In the genomic region with DNA sequence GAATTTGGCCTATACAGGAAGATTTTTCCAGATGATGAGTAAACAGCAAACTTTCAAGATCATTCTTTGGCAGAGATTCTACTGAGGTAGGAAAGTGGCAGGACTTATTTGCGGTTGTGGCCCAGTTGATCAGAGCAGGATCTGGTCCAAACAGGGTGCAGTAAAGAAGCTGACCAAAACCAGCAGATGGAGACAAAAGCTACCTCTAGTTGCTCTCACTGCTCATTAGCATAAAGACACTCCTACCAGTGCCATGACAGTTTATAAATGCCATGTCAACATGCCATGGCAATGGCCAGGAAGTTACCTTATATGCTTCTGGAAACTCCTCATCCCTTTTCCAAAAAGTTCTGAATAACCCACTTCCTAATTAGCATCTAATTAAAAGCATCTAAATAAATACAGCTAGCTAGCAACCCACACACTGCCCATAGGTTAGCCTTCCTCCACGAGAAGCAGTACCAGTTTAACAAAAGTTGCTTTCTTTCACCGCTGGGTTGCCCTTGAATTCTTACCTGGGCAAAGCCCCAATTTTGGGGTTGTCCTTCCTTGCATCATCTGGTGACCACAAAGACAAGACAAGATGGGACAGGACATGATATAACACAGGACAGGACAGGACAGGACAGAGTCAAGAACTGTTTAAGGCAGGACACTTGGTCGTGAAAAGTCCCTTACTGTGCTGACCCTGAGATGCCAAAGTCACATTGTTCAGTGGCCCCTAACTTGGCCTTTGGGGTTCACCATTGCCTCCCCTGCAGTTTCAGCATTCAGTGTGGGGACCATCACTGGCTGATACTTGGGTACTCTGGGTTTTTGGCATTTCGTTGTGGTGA, we compare ENCODE assay signal across 13 cellular contexts. TPM values are rescaled to one million over a fixed set of nuclear protein-coding genes. Genes with fewer than 3 reads are reported as not detected.
DNase-seq lines count a peak whose midpoint lies in the region; ATAC-seq and TF ChIP-seq lines count a peak whose summit lies in the region.
"Not testable (repeated sequence)": the region's sequence is repeated elsewhere in the genome, so short reads cannot be mapped to it uniquely, and the experiment has no call there.
"Had no signal": no experiment of that assay in that cellular context is flagged by ENCODE, and none has a peak within 500 bp of the region (broad histone marks: within the 10 kb centered on the region; RNA-seq: fewer than 3 reads in every experiment).

No MANE protein-coding gene starts in this region.

- not testable (repeated sequence) for H3K36me3 Mint-ChIP-seq in CD4-positive, alpha-beta memory T cell; activated T-cell treated with anti-CD3 and anti-CD28 coated beads, Interleukin-2, amount 50 U/mL, for 72 hours (ENCODE audit: insufficient read depth in 2 of 2); chondrocyte (ENCODE audit: low read depth); stimulated activated naive B cell treated with anti-CD40 and anti-IgM and Interleukin-4, amounts not matched to agents 10 μg/mL and 1 μg/mL and 100 μg/mL, for 72 hours

- intact Hi-C loops in CD4-positive, alpha-beta memory T cell (cut with micrococcal nuclease); right lobe of liver (cut with DNase I): not testable (repeated sequence)

- TF ChIP-seq POLR2A in right lobe of liver (IDR thresholded peaks at IDR 0.05), result not testable (repeated sequence)

- TF ChIP-seq CTCF in chondrocyte (IDR thresholded peaks at IDR 0.05) (peak; percentile 38), right lobe of liver (IDR thresholded peaks at IDR 0.05) (peak in 1 of 4 donors; percentile 32)

- H3K36me3 ChIP-seq in CD4-positive, alpha-beta memory T cell (ENCODE audit: insufficient read depth, low read length); right lobe of liver: not testable (repeated sequence)

- not testable (repeated sequence) for H3K4me3 ChIP-seq in CD4-positive, alpha-beta memory T cell (ENCODE audit: low read length in 2 of 2); right lobe of liver

- not testable (repeated sequence) for H3K4me1 ChIP-seq in CD4-positive, alpha-beta memory T cell (ENCODE audit: insufficient read depth, low read length); right lobe of liver

- H3K27ac Mint-ChIP-seq in CD4-positive, alpha-beta memory T cell, result peak overlapping the region in 4 of 7 donors; percentile 31 to 70 (median 57)
- not testable (repeated sequence) for H3K27ac Mint-ChIP-seq in activated T-cell treated with anti-CD3 and anti-CD28 coated beads, Interleukin-2, amount 50 U/mL, for 72 hours; chondrocyte (ENCODE audit: unreplicated experiment); stimulated activated naive B cell treated with anti-CD40 and anti-IgM and Interleukin-4, amounts not matched to agents 10 μg/mL and 1 μg/mL and 100 μg/mL, for 72 hours

- H3K9me3 Mint-ChIP-seq in CD4-positive, alpha-beta memory T cell; activated T-cell treated with anti-CD3 and anti-CD28 coated beads, Interleukin-2, amount 50 U/mL, for 72 hours; chondrocyte (ENCODE audit: low read depth); stimulated activated naive B cell treated with anti-CD40 and anti-IgM and Interleukin-4, amounts not matched to agents 10 μg/mL and 1 μg/mL and 100 μg/mL, for 72 hours: not testable (repeated sequence)

- POLR2A ChIA-PET in CD4-positive, alpha-beta memory T cell (lab: Charles Lee; ENCODE audit: partially characterized antibody), result not testable (repeated sequence)

- ATAC-seq in GM19468 (IDR thresholded peaks at IDR 0.05; ENCODE audit: extremely low read depth, unreplicated experiment) (peak; percentile 58), HG02973 (IDR thresholded peaks at IDR 0.05; ENCODE audit: unreplicated experiment) (peak; percentile 48), right lobe of liver (peak; percentile 91 to 99 (median 97))
- peak; percentile 93 to 96 for ATAC-seq in activated T-cell treated with anti-CD3 and anti-CD28 coated beads, Interleukin-2, amount 50 U/mL, for 72 hours (replicated peaks in 1 of 2)
- ATAC-seq in stimulated activated naive B cell treated with anti-CD40 and anti-IgM and Interleukin-4, amounts not matched to agents 10 μg/mL and 1 μg/mL and 100 μg/mL, for 72 hours (replicated peaks), result peak; percentile 93 to 94

- H3K9me3 ChIP-seq in CD4-positive, alpha-beta memory T cell (ENCODE audit: control insufficient read depth in 1 of 2, low read length in 2 of 2); right lobe of liver: not testable (repeated sequence)

- DNase-seq in CD4-positive, alpha-beta memory T cell, result peak in 4 of 5 donors; percentile 30 to 43 (median 36)
- peak; percentile 0 for DNase-seq in SK-N-DZ (ENCODE audit: low spot score)
- DNase-seq in activated T-cell treated with anti-CD3 and anti-CD28 coated beads, Interleukin-2, amount 50 U/mL, for 72 hours; chondrocyte (ENCODE audit: low spot score); right lobe of liver; stimulated activated naive B cell treated with anti-CD40 and anti-IgM and Interleukin-4, amounts not matched to agents 10 μg/mL and 1 μg/mL and 100 μg/mL, for 72 hours: not testable (repeated sequence)

- H3K27ac ChIP-seq in CD4-positive, alpha-beta memory T cell (ENCODE audit: low read depth, low read length); right lobe of liver: not testable (repeated sequence)

- 65% methylated on average over 2 of the region's 5 CpGs for WGBS in right lobe of liver (ENCODE audit: insufficient coverage, low coverage, low lambda C conversion rate, missing lambda C conversion rate)

- H3K27me3 ChIP-seq in CD4-positive, alpha-beta memory T cell (ENCODE audit: insufficient read depth, low read length); right lobe of liver: not testable (repeated sequence)

- H3K4me3 Mint-ChIP-seq in CD4-positive, alpha-beta memory T cell; activated T-cell treated with anti-CD3 and anti-CD28 coated beads, Interleukin-2, amount 50 U/mL, for 72 hours; chondrocyte (ENCODE audit: unreplicated experiment); stimulated activated naive B cell treated with anti-CD40 and anti-IgM and Interleukin-4, amounts not matched to agents 10 μg/mL and 1 μg/mL and 100 μg/mL, for 72 hours: not testable (repeated sequence)

- CTCF ChIA-PET in CD4-positive, alpha-beta memory T cell (lab: Charles Lee; ENCODE audit: partially characterized antibody), result not testable (repeated sequence)

- not testable (repeated sequence) for H3K27me3 Mint-ChIP-seq in CD4-positive, alpha-beta memory T cell; activated T-cell treated with anti-CD3 and anti-CD28 coated beads, Interleukin-2, amount 50 U/mL, for 72 hours (ENCODE audit: low read depth); chondrocyte (ENCODE audit: low read depth); stimulated activated naive B cell treated with anti-CD40 and anti-IgM and Interleukin-4, amounts not matched to agents 10 μg/mL and 1 μg/mL and 100 μg/mL, for 72 hours

- H3K4me1 Mint-ChIP-seq in CD4-positive, alpha-beta memory T cell, result peaks cover 3 to 11% (median 6%) of the 10 kb centered on the region in 4 donors
- not testable (repeated sequence) for H3K4me1 Mint-ChIP-seq in activated T-cell treated with anti-CD3 and anti-CD28 coated beads, Interleukin-2, amount 50 U/mL, for 72 hours (ENCODE audit: low read depth); chondrocyte (ENCODE audit: low read depth); stimulated activated naive B cell treated with anti-CD40 and anti-IgM and Interleukin-4, amounts not matched to agents 10 μg/mL and 1 μg/mL and 100 μg/mL, for 72 hours

RNA-seq across cellular contexts. Expression of a gene that starts 59.2 kb away (rescaled TPM):
- not detected for total RNA-seq in CD4-positive, alpha-beta memory T cell
- polyA plus RNA-seq in CD4-positive, alpha-beta memory T cell, result under 1 TPM in 1 of 2 donors, not detected in 1; 0.65 TPM
- polyA plus RNA-seq in SK-N-DZ (2014; cell fraction: cytosol; rRNA removed), result not detected in 2 replicates
- not detected in 2 replicates for polyA plus RNA-seq in SK-N-DZ (2014; cell fraction: nucleus; rRNA removed)
- total RNA-seq in activated T-cell treated with anti-CD3 and anti-CD28 coated beads, Interleukin-2, amount 50 U/mL, for 72 hours, result not detected
- total RNA-seq in chondrocyte (not detected in 3 replicates), right lobe of liver (not detected)
- total RNA-seq: cardiac muscle cell, dermis microvascular lymphatic vessel endothelial cell, sciatic nerve, temporal lobe had no signal
- polyA plus RNA-seq: cardiac muscle cell, CD14-positive monocyte had no signal
